In the genomic region with DNA sequence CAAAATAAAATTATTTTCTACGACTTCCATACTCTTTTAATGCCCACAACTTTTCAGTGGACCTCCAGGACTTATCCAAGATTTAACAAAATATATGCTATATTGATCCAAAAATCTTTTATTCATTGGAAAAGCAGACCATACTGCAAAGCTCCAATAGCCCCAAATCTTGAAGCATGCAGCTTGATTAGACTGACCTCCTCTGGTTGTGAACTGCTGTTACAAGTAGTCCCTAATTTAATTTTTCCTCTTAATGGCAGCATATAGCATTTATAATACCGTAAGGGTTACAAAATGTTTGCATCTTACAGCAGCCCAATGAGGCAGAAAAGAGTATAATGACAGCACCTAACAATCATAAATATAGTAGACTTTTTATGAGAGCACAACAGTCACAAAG, we compare ENCODE assay signal across 11 cellular contexts. TPM values are rescaled to one million over a fixed set of nuclear protein-coding genes. Genes with fewer than 3 reads are reported as not detected.
DNase-seq lines count a peak whose midpoint lies in the region; ATAC-seq and TF ChIP-seq lines count a peak whose summit lies in the region.
"Had no signal": no experiment of that assay in that cellular context is flagged by ENCODE, and none has a peak within 500 bp of the region (broad histone marks: within the 10 kb centered on the region; RNA-seq: fewer than 3 reads in every experiment).

No MANE protein-coding gene starts in this region.

- no peaks in the 10 kb centered on the region for H3K9me2 ChIP-seq in OCI-LY7 (ENCODE audit: insufficient read depth, low read length)

- intact Hi-C loops in OCI-LY7 (cut with micrococcal nuclease; ENCODE audit: unreplicated experiment): no loop called here

- no peaks in the 10 kb centered on the region for H3K9me3 ChIP-seq in OCI-LY7 (ENCODE audit: low read length)
- H3K9me3 ChIP-seq: neutrophil had no signal

- POLR2A ChIA-PET in OCI-LY7 (lab: Charles Lee): interaction anchor here (0.6 to 1.9 kb wide), 6 partner anchors 9 to 769 kb away, joined by 3 to 5 read pairs (median 3); no protein-coding TSS in a partner anchor

- peak; percentile 35 for DNase-seq in ACHN
- no peak for DNase-seq in GM12864 (ENCODE audit: low read depth)
- peak; percentile 14 for DNase-seq in OCI-LY7 (ENCODE audit: low spot score)
- no peak for DNase-seq in epithelial cell of proximal tubule (ENCODE audit: low read depth)
- DNase-seq in NCI-H345 (lab: John Stamatoyannopoulos, UW): no peak
- no peak for DNase-seq in DMS79 treated with DMSO at 0.1 percent for 48 hours (lab: John Stamatoyannopoulos, UW)
- DNase-seq: activated T-cell treated with anti-CD3 and anti-CD28 coated beads for 4 hours, NCI-H748 treated with DMSO at 0.1 percent for 48 hours had no signal

- no peak overlapping the region for H3K27ac ChIP-seq in OCI-LY7 (ENCODE audit: low read depth, low read length, poor library complexity, severe bottlenecking)
- H3K27ac ChIP-seq: neutrophil had no signal

- H3K4me1 ChIP-seq in OCI-LY7 (ENCODE audit: insufficient read depth, low read length, poor library complexity, severe bottlenecking): no peaks in the 10 kb centered on the region

- BruUV-seq in OCI-LY7 (replicated peaks; lab: Mats Ljungman, UMichigan): no TSS peak

- in situ Hi-C loops in ACHN (cut with HindIII; ENCODE audit: low pct_ligation_motif_present, low pct_unique_long_range_greater_than_20kb, low sequenced_read_pairs): no loop called here

- H3K36me3 ChIP-seq in OCI-LY7 (ENCODE audit: insufficient read depth, low read length): peaks cover 95% of the 10 kb centered on the region

- no peak overlapping the region for H3K4me2 ChIP-seq in OCI-LY7 (ENCODE audit: low read length)

- 0 out of 2 replicates have a peak, but pooled peaks cover 5% of the 10 kb centered on the region for H4K20me1 ChIP-seq in OCI-LY7 (ENCODE audit: insufficient read depth, low read length)

- no peak overlapping the region for H3K4me3 ChIP-seq in GM12864 (ENCODE audit: low read depth, low read length)
- no peak overlapping the region for H3K4me3 ChIP-seq in OCI-LY7 (ENCODE audit: low read depth, low read length, poor library complexity, severe bottlenecking)
- no peak overlapping the region for H3K4me3 ChIP-seq in epithelial cell of proximal tubule (ENCODE audit: low read depth, low read length)

- no peaks in the 10 kb centered on the region for H3K79me2 ChIP-seq in OCI-LY7 (ENCODE audit: insufficient read depth, low read depth, low read length)

- CTCF ChIA-PET in OCI-LY7 (lab: Charles Lee; ENCODE audit: unreplicated experiment): interaction anchor here (1.2 kb wide), 1 partner anchor 8 kb away, joined by 3 read pairs; no protein-coding TSS in a partner anchor

- TF ChIP-seq CTCF in GM12864 (IDR thresholded peaks at IDR 0.05; ENCODE audit: low read depth, low read length, missing control alignments) (peak; percentile 40), OCI-LY7 (conservative IDR thresholded peaks at IDR 0.05; ENCODE audit: low read length) (peak; percentile 73), epithelial cell of proximal tubule (conservative IDR thresholded peaks at IDR 0.05; ENCODE audit: low read depth, low read length) (peak; percentile 51)

- H2AFZ ChIP-seq in OCI-LY7 (ENCODE audit: low read length): no peak overlapping the region

- ATAC-seq in GM19467 (IDR thresholded peaks at IDR 0.05; ENCODE audit: unreplicated experiment) (no peak), GM21381 (IDR thresholded peaks at IDR 0.05; ENCODE audit: unreplicated experiment) (no peak)

RNA-seq across cellular contexts. Expression of gene PRG4, which starts 29.2 kb away (rescaled TPM):
- 0.03 and 0.26 TPM in 2 replicates for total RNA-seq in OCI-LY7 (2014; rRNA removed; shearing (Covaris generic))
- total RNA-seq in OCI-LY7 (2022): not detected in 2 replicates
- not detected in 2 replicates for total RNA-seq in epithelial cell of proximal tubule

RNA-seq across cellular contexts. Expression of gene TPR, which starts 49.8 kb away (rescaled TPM):
- total RNA-seq in OCI-LY7 (2014; rRNA removed; shearing (Covaris generic)): 81.8 and 92.1 TPM in 2 replicates
- total RNA-seq in OCI-LY7 (2022) (136 and 141 TPM in 2 replicates), epithelial cell of proximal tubule (40.5 and 42.8 TPM in 2 replicates)

RNA-seq across cellular contexts. Expression of gene ODR4, which starts 50.4 kb away (rescaled TPM):
- 9.2 and 12.0 TPM in 2 replicates for total RNA-seq in OCI-LY7 (2014; rRNA removed; shearing (Covaris generic))
- 11.6 and 16.1 TPM in 2 replicates for total RNA-seq in OCI-LY7 (2022)
- 8.9 and 11.6 TPM in 2 replicates for total RNA-seq in epithelial cell of proximal tubule

Comparison
In these comparisons a context has a peak if more than half of its experiments do, and no peak if none do; other contexts are left out.
1. DNase-seq: peak in ACHN (single experiment) and OCI-LY7 (single experiment); none in GM12864 (single experiment), epithelial cell of proximal tubule (single experiment), NCI-H345 (single experiment) and DMS79 treated with DMSO at 0.1 percent for 48 hours (single experiment).
2. Peak in every context shown above with its lines, with median percentiles within 50 percentile points of each other: CTCF ChIP-seq.